In the genomic region with DNA sequence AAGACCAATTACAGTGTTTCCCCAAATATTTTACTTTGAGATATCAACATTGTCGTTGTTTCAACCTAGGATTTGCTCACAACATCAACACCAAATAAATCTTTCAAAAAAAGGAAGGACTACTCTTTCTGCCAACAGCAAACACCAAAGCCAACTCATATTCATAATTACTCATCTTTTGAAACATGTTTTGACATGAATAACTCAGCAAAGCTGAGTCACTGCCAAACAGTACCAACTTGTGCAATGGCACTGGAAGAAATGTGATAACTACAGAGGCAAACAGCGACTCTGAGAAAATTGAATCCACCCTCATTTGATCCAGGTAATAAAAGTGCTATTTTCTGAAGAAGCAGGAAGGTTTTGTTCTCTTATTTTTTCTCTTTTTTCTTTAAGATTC, we compare ENCODE assay signal across 10 cellular contexts.
DNase-seq lines count a peak whose midpoint lies in the region; ATAC-seq, FAIRE-seq and TF ChIP-seq lines count a peak whose summit lies in the region.
"Had no signal": no experiment of that assay in that cellular context is flagged by ENCODE, and none has a peak within 500 bp of the region (broad histone marks: within the 10 kb centered on the region; RNA-seq: fewer than 3 reads in every experiment).

No MANE protein-coding gene starts in this region.

- H3K27ac ChIP-seq in PC-9, result no peak overlapping the region
- no peak overlapping the region for H3K27ac ChIP-seq in mesendoderm (ENCODE audit: low read depth, low read length)
- H3K27ac ChIP-seq in tibial artery, result no peak overlapping the region

- TF ChIP-seq CTCF in PC-9 (conservative IDR thresholded peaks at IDR 0.05) (no peak), tibial artery (IDR thresholded peaks at IDR 0.05) (no peak)

- intact Hi-C loops in PC-9 (cut with micrococcal nuclease; ENCODE audit: unreplicated experiment) (no loop called here), tibial artery (cut with DNase I; ENCODE audit: low total_unique reads) (no loop called here)

- H2BK120ac ChIP-seq in mesendoderm (ENCODE audit: low read depth, low read length), result no peak overlapping the region

- FAIRE-seq in GM18507 (lab: Jason Lieb, UNC), result peak; percentile 45

- peak; percentile 41 for ATAC-seq in HG03442 (IDR thresholded peaks at IDR 0.05; ENCODE audit: unreplicated experiment)
- ATAC-seq: effector memory CD8-positive, alpha-beta T cell had no signal

- CTCF ChIA-PET in PC-9 (lab: Charles Lee), result no interaction called here

- no peak overlapping the region for H3K9ac ChIP-seq in mesendoderm (ENCODE audit: low read length)

- no peak overlapping the region for H3K18ac ChIP-seq in mesendoderm (ENCODE audit: low read length)

- H3K4me2 ChIP-seq in PC-9, result no peak overlapping the region
- no peak overlapping the region for H3K4me2 ChIP-seq in mesendoderm (ENCODE audit: low read length)

- H2BK15ac ChIP-seq in mesendoderm (replicated peaks; ENCODE audit: low read depth), result no peak overlapping the region

- H3K23ac ChIP-seq in mesendoderm (ENCODE audit: low read length), result no peak overlapping the region

- no peak overlapping the region for H2AK5ac ChIP-seq in mesendoderm (ENCODE audit: low read length)

- BruUV-seq in PC-9 (replicated peaks; lab: Mats Ljungman, UMichigan), result no TSS peak

- no peak overlapping the region for H3K4ac ChIP-seq in mesendoderm (ENCODE audit: low read depth, low read length)

- POLR2A ChIA-PET in PC-9 (lab: Charles Lee; ENCODE audit: unreplicated experiment), result interaction anchor here (0.6 kb wide), 1 partner anchor 315 kb away, joined by 3 read pairs; no protein-coding TSS in a partner anchor

- WGBS in mesendoderm (ENCODE audit: extremely low coverage, insufficient coverage, low lambda C conversion rate), result no CpG with 5 or more reads among the region's 2 CpGs

- H3K4me1 ChIP-seq in PC-9 (replicated peaks; ENCODE audit: insufficient read depth), result no peaks in the 10 kb centered on the region; the same call in 1 of the 2 replicates
- peaks cover 3% of the 10 kb centered on the region for H3K4me1 ChIP-seq in mesendoderm (ENCODE audit: control insufficient read depth, low read depth, low read length)
- no peaks in the 10 kb centered on the region for H3K4me1 ChIP-seq in tibial artery

- no peak overlapping the region for H4K5ac ChIP-seq in mesendoderm (ENCODE audit: low read length)

- no peak overlapping the region for H3K56ac ChIP-seq in mesendoderm (ENCODE audit: low read length)

- 0 out of 2 replicates have a peak overlapping the region, but pooled peaks have one; percentile 30 for H2AFZ ChIP-seq in PC-9

- H2BK5ac ChIP-seq in mesendoderm (ENCODE audit: low read length), result no peak overlapping the region

- H3F3A ChIP-seq in PC-9 (ENCODE audit: insufficient read depth, low read depth), result no peaks in the 10 kb centered on the region

- no peaks in the 10 kb centered on the region for H3K79me1 ChIP-seq in mesendoderm (ENCODE audit: low read length)

- no peak overlapping the region for H4K8ac ChIP-seq in mesendoderm (ENCODE audit: low read depth, low read length)

- H3K27me3 ChIP-seq in PC-9 (ENCODE audit: insufficient read depth, low read depth) (no peaks in the 10 kb centered on the region), mesendoderm (ENCODE audit: insufficient read depth, low read length, poor library complexity) (no peaks in the 10 kb centered on the region), tibial artery (no peaks in the 10 kb centered on the region)

- H3K36me3 ChIP-seq in PC-9 (ENCODE audit: low read depth) (no peaks in the 10 kb centered on the region), mesendoderm (ENCODE audit: control insufficient read depth, insufficient read depth, low read length) (no peaks in the 10 kb centered on the region), tibial artery (no peaks in the 10 kb centered on the region)

- H3K79me2 ChIP-seq in PC-9 (ENCODE audit: low read depth) (no peaks in the 10 kb centered on the region), mesendoderm (ENCODE audit: control insufficient read depth, insufficient read depth, low read length) (no peaks in the 10 kb centered on the region)

- DNase-seq in GM18507 (ENCODE audit: extremely low spot score, insufficient read length, low read depth), result no peak
- peak; percentile 15 to 70 for DNase-seq in PC-9
- peak; percentile 35 for DNase-seq in kidney tubule cell (ENCODE audit: low spot score)
- DNase-seq in pons (ENCODE audit: low spot score), result no peak
- DNase-seq in mesendoderm, result no peak
- DNase-seq in tibial artery, result no peak
- DNase-seq in NCI-H748 treated with DMSO at 0.1 percent for 48 hours (lab: John Stamatoyannopoulos, UW), result no peak
- DNase-seq: effector memory CD8-positive, alpha-beta T cell; stimulated activated CD4-positive, alpha-beta T cell treated with anti-CD3 and anti-CD28 coated beads, Interleukin-2, amount 100 ng/mL, for 24 hours had no signal

- 0 out of 2 replicates have a peak, but pooled peaks cover 3% of the 10 kb centered on the region for H4K20me1 ChIP-seq in PC-9 (ENCODE audit: insufficient read depth)

- no peaks in the 10 kb centered on the region for H3K9me2 ChIP-seq in PC-9 (ENCODE audit: insufficient read depth)

- H3K9me3 ChIP-seq in PC-9 (ENCODE audit: insufficient read depth, low read depth), result no peaks in the 10 kb centered on the region; the same call in none of the 2 replicates
- no peaks in the 10 kb centered on the region for H3K9me3 ChIP-seq in tibial artery

- H3K4me3 ChIP-seq in PC-9 (no peak overlapping the region), mesendoderm (ENCODE audit: low read length) (no peak overlapping the region), tibial artery (no peak overlapping the region)

Comparison
In these comparisons a context has a peak if more than half of its experiments do, and no peak if none do; other contexts are left out.
1. DNase-seq: peak in PC-9 (2 of 2) and kidney tubule cell (single experiment); none in GM18507 (single experiment), pons (single experiment), mesendoderm (single experiment), tibial artery (0 of 2) and NCI-H748 treated with DMSO at 0.1 percent for 48 hours (single experiment).